ENCODE assay signal across 20 cellular contexts in genomic region chr20:33656783-33657703, GRCh38. TPM values are rescaled to one million over a fixed set of nuclear protein-coding genes. Genes with fewer than 3 reads are reported as not detected.
DNase-seq lines count a peak whose midpoint lies in the region; ATAC-seq and TF ChIP-seq lines count a peak whose summit lies in the region.
"Had no signal": no experiment of that assay in that cellular context is flagged by ENCODE, and none has a peak within 500 bp of the region (broad histone marks: within the 10 kb centered on the region; RNA-seq: fewer than 3 reads in every experiment).

No MANE protein-coding gene starts in this region.

- peaks cover 15 to 61% of the 10 kb centered on the region in 2 experiments for H3K36me3 ChIP-seq in mesenchymal stem cell (ENCODE audit: control insufficient read depth in 1 of 2, insufficient read depth in 2 of 2, low read depth in 1 of 2, low read length in 2 of 2)

- no peak overlapping the region for H2BK12ac ChIP-seq in mesenchymal stem cell (ENCODE audit: low read length in 2 of 2)

- no peak overlapping the region for H3K23ac ChIP-seq in mesenchymal stem cell (ENCODE audit: low read length in 2 of 2)

- WGBS in mesenchymal stem cell, result 97% methylated on average over 17 of the region's 17 CpGs

- H3K4me1 Mint-ChIP-seq in activated naive CD8-positive, alpha-beta T cell treated with anti-CD3 and anti-CD28 coated beads, Interleukin-2, amount 10 ng/mL, durations not matched to agents 7 days and 5 days, result peaks cover 1% of the 10 kb centered on the region
- H3K4me1 Mint-ChIP-seq in activated naive CD8-positive, alpha-beta T cell treated with anti-CD3 and anti-CD28 coated beads for 36 hours, result peaks cover 6% of the 10 kb centered on the region
- H3K4me1 Mint-ChIP-seq in Calu3 (ENCODE audit: low read depth, unreplicated experiment), result peaks cover 34% of the 10 kb centered on the region

- POLR2A ChIA-PET in activated naive CD8-positive, alpha-beta T cell treated with anti-CD3 and anti-CD28 coated beads, Interleukin-2, amount 10 ng/mL, durations not matched to agents 7 days and 5 days (lab: Charles Lee), result interaction anchor here (1.4 kb wide), 1 partner anchor 9 kb away, joined by 3 read pairs; the partner anchor contains the start of gene ACTL10

- no peak overlapping the region for H2AFZ ChIP-seq in mesenchymal stem cell (ENCODE audit: low read depth, low read length)

- no peak overlapping the region for H3K14ac ChIP-seq in mesenchymal stem cell (ENCODE audit: low read length in 2 of 2)

- no peak overlapping the region for H2BK5ac ChIP-seq in mesenchymal stem cell (ENCODE audit: low read depth, low read length, poor library complexity, severe bottlenecking)

- no peaks in the 10 kb centered on the region for H3K9me3 Mint-ChIP-seq in activated naive CD8-positive, alpha-beta T cell treated with anti-CD3 and anti-CD28 coated beads, Interleukin-2, amount 10 ng/mL, durations not matched to agents 7 days and 5 days
- H3K9me3 Mint-ChIP-seq in activated naive CD8-positive, alpha-beta T cell treated with anti-CD3 and anti-CD28 coated beads for 36 hours, result no peaks in the 10 kb centered on the region
- no peaks in the 10 kb centered on the region for H3K9me3 Mint-ChIP-seq in Calu3 (ENCODE audit: low read depth, unreplicated experiment)
- H3K9me3 Mint-ChIP-seq: CD4-positive, CD25-positive, alpha-beta regulatory T cell had no signal

- no peak for ATAC-seq in activated naive CD8-positive, alpha-beta T cell treated with anti-CD3 and anti-CD28 coated beads, Interleukin-2, amount 10 ng/mL, durations not matched to agents 7 days and 5 days (ENCODE audit: low read depth)
- ATAC-seq: A549 had no signal

- no peaks in the 10 kb centered on the region for H3K27me3 ChIP-seq in mesenchymal stem cell (ENCODE audit: control insufficient read depth in 1 of 2, insufficient read depth in 1 of 2, low read length in 2 of 2)
- H3K27me3 ChIP-seq: Peyer's patch had no signal

- H3K4me1 ChIP-seq in mesenchymal stem cell (ENCODE audit: control insufficient read depth, insufficient read depth, low read depth, low read length), result peaks cover 21% of the 10 kb centered on the region

- no peak overlapping the region for H3K4me3 ChIP-seq in coronary artery
- H3K4me3 ChIP-seq in mesenchymal stem cell (ENCODE audit: insufficient read depth in 1 of 2, low read depth in 1 of 2, low read length in 2 of 2), result no peak overlapping the region
- H3K4me3 ChIP-seq: A549, Peyer's patch had no signal

- no peak overlapping the region for H3K27ac Mint-ChIP-seq in activated naive CD8-positive, alpha-beta T cell treated with anti-CD3 and anti-CD28 coated beads, Interleukin-2, amount 10 ng/mL, durations not matched to agents 7 days and 5 days
- no peak overlapping the region for H3K27ac Mint-ChIP-seq in activated naive CD8-positive, alpha-beta T cell treated with anti-CD3 and anti-CD28 coated beads for 36 hours
- H3K27ac Mint-ChIP-seq in Calu3 (ENCODE audit: unreplicated experiment), result peak overlapping the region; percentile 23
- H3K27ac Mint-ChIP-seq: CD4-positive, CD25-positive, alpha-beta regulatory T cell had no signal

- CTCF ChIA-PET in Calu3 (lab: Charles Lee), result no interaction called here

- no peak overlapping the region for H3K18ac ChIP-seq in mesenchymal stem cell (ENCODE audit: low read depth in 1 of 2, low read length in 2 of 2)

- H3K27ac ChIP-seq in coronary artery (no peak overlapping the region), mesenchymal stem cell (ENCODE audit: low read length, poor library complexity, severe bottlenecking) (no peak overlapping the region)
- H3K27ac ChIP-seq: A549, Peyer's patch had no signal

- H2AK5ac ChIP-seq in mesenchymal stem cell (ENCODE audit: low read length, severe bottlenecking), result no peak overlapping the region

- H4K8ac ChIP-seq in mesenchymal stem cell (ENCODE audit: low read length), result no peak overlapping the region

- H3K9ac ChIP-seq in mesenchymal stem cell (ENCODE audit: low read length), result no peak overlapping the region

- TF ChIP-seq CTCF in Calu3 (IDR thresholded peaks at IDR 0.05; ENCODE audit: unreplicated experiment), result no peak
- TF ChIP-seq CTCF in coronary artery (IDR thresholded peaks at IDR 0.05), result no peak

- no peak overlapping the region for H2BK15ac ChIP-seq in mesenchymal stem cell (ENCODE audit: low read depth, poor library complexity, severe bottlenecking)

- H3K4me3 Mint-ChIP-seq in activated naive CD8-positive, alpha-beta T cell treated with anti-CD3 and anti-CD28 coated beads, Interleukin-2, amount 10 ng/mL, durations not matched to agents 7 days and 5 days, result no peak overlapping the region
- H3K4me3 Mint-ChIP-seq in activated naive CD8-positive, alpha-beta T cell treated with anti-CD3 and anti-CD28 coated beads for 36 hours, result no peak overlapping the region
- no peak overlapping the region for H3K4me3 Mint-ChIP-seq in Calu3 (ENCODE audit: low read depth, unreplicated experiment)
- H3K4me3 Mint-ChIP-seq: CD4-positive, CD25-positive, alpha-beta regulatory T cell had no signal

- intact Hi-C loops in Calu3 (cut with micrococcal nuclease; ENCODE audit: unreplicated experiment), result no loop called here
- intact Hi-C loops in posterior vena cava (cut with DNase I), result loop anchor here (5.0 to 10.0 kb wide), 4 partner anchors 192 to 1715 kb away; no protein-coding TSS in a partner anchor

- H3K27me3 Mint-ChIP-seq in activated naive CD8-positive, alpha-beta T cell treated with anti-CD3 and anti-CD28 coated beads, Interleukin-2, amount 10 ng/mL, durations not matched to agents 7 days and 5 days, result no peaks in the 10 kb centered on the region
- H3K27me3 Mint-ChIP-seq in activated naive CD8-positive, alpha-beta T cell treated with anti-CD3 and anti-CD28 coated beads for 36 hours, result no peaks in the 10 kb centered on the region
- H3K27me3 Mint-ChIP-seq in Calu3 (ENCODE audit: unreplicated experiment), result no peaks in the 10 kb centered on the region
- H3K27me3 Mint-ChIP-seq: CD4-positive, CD25-positive, alpha-beta regulatory T cell had no signal

- no peaks in the 10 kb centered on the region for H3K9me3 ChIP-seq in mesenchymal stem cell (ENCODE audit: control insufficient read depth, low read length)
- H3K9me3 ChIP-seq: A549, Peyer's patch had no signal

- DNase-seq in activated naive CD8-positive, alpha-beta T cell treated with anti-CD3 and anti-CD28 coated beads, Interleukin-2, amount 10 ng/mL, durations not matched to agents 7 days and 5 days, result peak; percentile 27
- no peak for DNase-seq in activated naive CD8-positive, alpha-beta T cell treated with anti-CD3 and anti-CD28 coated beads for 36 hours
- DNase-seq in Calu3 (no peak), coronary artery (ENCODE audit: low spot score) (peak; percentile 74), posterior vena cava (ENCODE audit: low spot score) (peak; percentile 76), HuH-7 (ENCODE audit: low spot score) (no peak), mesenchymal stem cell (no peak)
- no peak for DNase-seq in activated CD4-positive, alpha-beta T cell treated with anti-CD3 and anti-CD28 coated beads, Interleukin-2, amount 50 U/mL, for 4 hours
- DNase-seq: CD4-positive, CD25-positive, alpha-beta regulatory T cell; Karpas-422; MM.1S; NCI-H1105; NCI-H1694 treated with DMSO at 0.1 percent for 48 hours; NCI-H345; NCI-H748 treated with DMSO at 0.1 percent for 48 hours; SHP77 treated with DMSO at 0.1 percent for 48 hours had no signal

- H3K36me3 Mint-ChIP-seq in activated naive CD8-positive, alpha-beta T cell treated with anti-CD3 and anti-CD28 coated beads, Interleukin-2, amount 10 ng/mL, durations not matched to agents 7 days and 5 days, result peaks cover 2% of the 10 kb centered on the region
- no peaks in the 10 kb centered on the region for H3K36me3 Mint-ChIP-seq in activated naive CD8-positive, alpha-beta T cell treated with anti-CD3 and anti-CD28 coated beads for 36 hours
- peaks cover 34% of the 10 kb centered on the region for H3K36me3 Mint-ChIP-seq in Calu3 (ENCODE audit: insufficient read depth, unreplicated experiment)
- H3K36me3 Mint-ChIP-seq: CD4-positive, CD25-positive, alpha-beta regulatory T cell had no signal

- no peak overlapping the region for H3K4ac ChIP-seq in mesenchymal stem cell (ENCODE audit: low read depth in 1 of 2, low read length in 2 of 2)

- peaks cover 18% of the 10 kb centered on the region for H3K79me1 ChIP-seq in mesenchymal stem cell (replicated peaks; ENCODE audit: low read length, poor library complexity, severe bottlenecking)

- BruUV-seq in Calu3 (replicated peaks; lab: Mats Ljungman, UMichigan), result no TSS peak

- H2BK120ac ChIP-seq in mesenchymal stem cell (ENCODE audit: low read depth, low read length), result no peak overlapping the region

- H4K91ac ChIP-seq in mesenchymal stem cell (ENCODE audit: low read length), result no peak overlapping the region

- H3K4me2 ChIP-seq in mesenchymal stem cell (ENCODE audit: low read length, poor library complexity, severe bottlenecking), result no peak overlapping the region
- H3K4me2 ChIP-seq: A549 had no signal

RNA-seq across cellular contexts. Expression of gene C20orf144, which starts 5.1 kb away (rescaled TPM):
- under 1 TPM; 0.39 to 0.43 TPM for total RNA-seq in activated naive CD8-positive, alpha-beta T cell treated with anti-CD3 and anti-CD28 coated beads, Interleukin-2, amount 10 ng/mL, durations not matched to agents 7 days and 5 days
- under 1 TPM; 0.10 to 0.21 TPM for total RNA-seq in activated naive CD8-positive, alpha-beta T cell treated with anti-CD3 and anti-CD28 coated beads for 36 hours
- total RNA-seq in Calu3 (2022), result 0.45 and 0.76 TPM in 2 replicates
- not detected for total RNA-seq in posterior vena cava
- polyA plus RNA-seq in mesenchymal stem cell (2013, experiment 1 of 2), result 0.11 TPM
- 0.04 TPM for polyA plus RNA-seq in mesenchymal stem cell (2013, experiment 2 of 2)
- total RNA-seq: CD4-positive, CD25-positive, alpha-beta regulatory T cell; Daoy; H4; Peyer's patch had no signal

RNA-seq across cellular contexts. Expression of gene ACTL10, which starts 9.7 kb away (rescaled TPM):
- total RNA-seq in activated naive CD8-positive, alpha-beta T cell treated with anti-CD3 and anti-CD28 coated beads, Interleukin-2, amount 10 ng/mL, durations not matched to agents 7 days and 5 days, result 1 to 10 TPM; 4.4 to 4.9 TPM
- 1 to 10 TPM; 4.1 TPM for total RNA-seq in activated naive CD8-positive, alpha-beta T cell treated with anti-CD3 and anti-CD28 coated beads for 36 hours
- 5.4 and 7.3 TPM in 2 replicates for total RNA-seq in Calu3 (2022)
- total RNA-seq in posterior vena cava, result 1 to 10 TPM; 1.2 to 1.4 TPM
- polyA plus RNA-seq in mesenchymal stem cell (2013, experiment 1 of 2), result not detected
- polyA plus RNA-seq in mesenchymal stem cell (2013, experiment 2 of 2), result not detected
- total RNA-seq: H4 had no signal
- polyA plus RNA-seq: A549 had no signal

RNA-seq across cellular contexts. Expression of gene NECAB3, which starts 17.2 kb away (rescaled TPM):
- 10 to 100 TPM; 36.3 to 37.7 TPM for total RNA-seq in activated naive CD8-positive, alpha-beta T cell treated with anti-CD3 and anti-CD28 coated beads, Interleukin-2, amount 10 ng/mL, durations not matched to agents 7 days and 5 days
- total RNA-seq in activated naive CD8-positive, alpha-beta T cell treated with anti-CD3 and anti-CD28 coated beads for 36 hours, result 10 to 100 TPM; 10.7 to 12.0 TPM
- total RNA-seq in Calu3 (2022) (65.5 and 80.8 TPM in 2 replicates), posterior vena cava (10 to 100 TPM; 25.5 to 36.6 TPM)
- 13.7 TPM for polyA plus RNA-seq in mesenchymal stem cell (2013, experiment 1 of 2)
- 12.4 TPM for polyA plus RNA-seq in mesenchymal stem cell (2013, experiment 2 of 2)

RNA-seq across cellular contexts. Expression of gene E2F1, which starts 29.1 kb away (rescaled TPM):
- total RNA-seq in activated naive CD8-positive, alpha-beta T cell treated with anti-CD3 and anti-CD28 coated beads, Interleukin-2, amount 10 ng/mL, durations not matched to agents 7 days and 5 days, result 10 to 100 TPM; 62.5 to 68.4 TPM
- total RNA-seq in activated naive CD8-positive, alpha-beta T cell treated with anti-CD3 and anti-CD28 coated beads for 36 hours, result 10 to 100 TPM; 76.1 to 79.6 TPM
- 56.9 and 62.3 TPM in 2 replicates for total RNA-seq in Calu3 (2022)
- total RNA-seq in posterior vena cava, result 1 to 10 TPM; 2.0 to 2.2 TPM
- polyA plus RNA-seq in mesenchymal stem cell (2013, experiment 1 of 2), result 2.2 TPM
- 2.1 TPM for polyA plus RNA-seq in mesenchymal stem cell (2013, experiment 2 of 2)

Comparison
In these comparisons a context has a peak if more than half of its experiments do, and no peak if none do; other contexts are left out.
1. DNase-seq: peak in activated naive CD8-positive, alpha-beta T cell treated with anti-CD3 and anti-CD28 coated beads, Interleukin-2, amount 10 ng/mL, durations not matched to agents 7 days and 5 days (single experiment), coronary artery (single experiment) and posterior vena cava (single experiment); none in activated naive CD8-positive, alpha-beta T cell treated with anti-CD3 and anti-CD28 coated beads for 36 hours (single experiment), Calu3 (single experiment), HuH-7 (single experiment), mesenchymal stem cell (single experiment) and activated CD4-positive, alpha-beta T cell treated with anti-CD3 and anti-CD28 coated beads, Interleukin-2, amount 50 U/mL, for 4 hours (0 of 2).